ENCODE assay signal across 16 cellular contexts in genomic region chr5:152884006-152884405, GRCh38.
DNase-seq lines count a peak whose midpoint lies in the region; ATAC-seq and TF ChIP-seq lines count a peak whose summit lies in the region.
"Had no signal": no experiment of that assay in that cellular context is flagged by ENCODE, and none has a peak within 500 bp of the region (broad histone marks: within the 10 kb centered on the region; RNA-seq: fewer than 3 reads in every experiment).

No MANE protein-coding gene starts in this region.

- DNase-seq in ELF-1 (ENCODE audit: low read depth, low spot score) (peak; percentile 33), NCI-H1105 treated with DMSO at 0.1 percent for 48 hours (lab: John Stamatoyannopoulos, UW) (peak; percentile 43), NCI-H69 (lab: John Stamatoyannopoulos, UW) (peak; percentile 97), mesendoderm (peak; percentile 11), tibial artery (no peak), Right ventricle myocardium inferior (ENCODE audit: missing footprints) (no peak)
- DNase-seq: BE2C; CD4-positive, alpha-beta memory T cell; DMS153; H7 had no signal

- H2BK15ac ChIP-seq in mesendoderm (replicated peaks; ENCODE audit: low read depth), result no peak overlapping the region

- H3K9ac ChIP-seq in mesendoderm (ENCODE audit: low read length), result no peak overlapping the region

- no peaks in the 10 kb centered on the region for H3K9me3 ChIP-seq in tibial artery
- H3K9me3 ChIP-seq: A549, BE2C had no signal

- ATAC-seq in HG03025 (IDR thresholded peaks at IDR 0.05; ENCODE audit: low FRiP score, unreplicated experiment) (no peak), GM21360 (IDR thresholded peaks at IDR 0.05; ENCODE audit: unreplicated experiment) (no peak), Right ventricle myocardium inferior (no peak)
- ATAC-seq: A549, GM23338, HepG2 had no signal

- no peak for TF ChIP-seq CTCF in tibial artery (IDR thresholded peaks at IDR 0.05)

- H3K23ac ChIP-seq in mesendoderm (ENCODE audit: low read length), result no peak overlapping the region

- H2BK120ac ChIP-seq in mesendoderm (ENCODE audit: low read depth, low read length), result no peak overlapping the region

- no peak overlapping the region for H3K56ac ChIP-seq in mesendoderm (ENCODE audit: low read length)

- no peaks in the 10 kb centered on the region for H3K4me1 ChIP-seq in mesendoderm (ENCODE audit: control insufficient read depth, low read depth, low read length)
- no peaks in the 10 kb centered on the region for H3K4me1 ChIP-seq in tibial artery
- H3K4me1 ChIP-seq: A549, BE2C had no signal

- no peak overlapping the region for H3K4me2 ChIP-seq in mesendoderm (ENCODE audit: low read length)
- H3K4me2 ChIP-seq: A549, GM23338 had no signal

- no peak overlapping the region for H3K18ac ChIP-seq in mesendoderm (ENCODE audit: low read length)

- no peak overlapping the region for H4K8ac ChIP-seq in mesendoderm (ENCODE audit: low read depth, low read length)

- H3K27me3 ChIP-seq in mesendoderm (ENCODE audit: insufficient read depth, low read length, poor library complexity) (no peaks in the 10 kb centered on the region), tibial artery (no peaks in the 10 kb centered on the region)
- H3K27me3 ChIP-seq: BE2C had no signal

- H3K27ac ChIP-seq in mesendoderm (ENCODE audit: low read depth, low read length) (no peak overlapping the region), tibial artery (no peak overlapping the region)
- H3K27ac ChIP-seq: A549, C4-2B had no signal

- no peak overlapping the region for H3K4ac ChIP-seq in mesendoderm (ENCODE audit: low read depth, low read length)

- H3K4me3 ChIP-seq in mesendoderm (ENCODE audit: low read length), result no peak overlapping the region
- H3K4me3 ChIP-seq in tibial artery, result no peak overlapping the region
- H3K4me3 ChIP-seq: A549, GM23338 had no signal

- no peaks in the 10 kb centered on the region for H3K79me2 ChIP-seq in mesendoderm (ENCODE audit: control insufficient read depth, insufficient read depth, low read length)

- no peak overlapping the region for H2BK5ac ChIP-seq in mesendoderm (ENCODE audit: low read length)

- no peaks in the 10 kb centered on the region for H3K79me1 ChIP-seq in mesendoderm (ENCODE audit: low read length)

- no peak overlapping the region for H4K5ac ChIP-seq in mesendoderm (ENCODE audit: low read length)

- intact Hi-C loops in tibial artery (cut with DNase I; ENCODE audit: low total_unique reads) (no loop called here), Right ventricle myocardium inferior (cut with DNase I) (no loop called here)

- no peak overlapping the region for H2AK5ac ChIP-seq in mesendoderm (ENCODE audit: low read length)

- H3K36me3 ChIP-seq in mesendoderm (ENCODE audit: control insufficient read depth, insufficient read depth, low read length) (no peaks in the 10 kb centered on the region), tibial artery (no peaks in the 10 kb centered on the region)
- H3K36me3 ChIP-seq: BE2C had no signal

Comparison
In these comparisons a context has a peak if more than half of its experiments do, and no peak if none do; other contexts are left out.
1. DNase-seq: peak in ELF-1 (single experiment), NCI-H1105 treated with DMSO at 0.1 percent for 48 hours (single experiment), NCI-H69 (single experiment) and mesendoderm (single experiment); none in tibial artery (0 of 2) and Right ventricle myocardium inferior (single experiment).